ENCODE assay signal across 16 cellular contexts in genomic region chr7:43680736-43681135, GRCh38.
"Had no signal": no experiment of that assay in that cellular context is flagged by ENCODE, and none has a peak within 500 bp of the region (broad histone marks: within the 10 kb centered on the region; RNA-seq: fewer than 3 reads in every experiment).

No MANE protein-coding gene starts in this region.

- H3K4me3 Mint-ChIP-seq: activated T-helper 1 cell treated with anti-CD3 and anti-CD28 coated beads, Interleukin-12 subunit alpha, Interleukin-12 subunit beta, Interleukin-2, Interleukin-4 antibody, amounts not matched to agents 30 ng/mL and 10 ng/mL and 1 ng/mL, durations not matched to agents 14 hours and 24 hours and 36 hours; effector memory CD8-positive, alpha-beta T cell had no signal

- H3K27me3 Mint-ChIP-seq: effector memory CD8-positive, alpha-beta T cell had no signal

- H3K27ac ChIP-seq: epithelial cell of prostate, SJSA1, upper lobe of right lung had no signal

- H3K36me3 ChIP-seq: SJSA1, upper lobe of right lung had no signal

- H3K4me3 ChIP-seq: lung, SJSA1, upper lobe of right lung had no signal

- H3K27me3 ChIP-seq: SJSA1, upper lobe of right lung had no signal

- ATAC-seq: effector memory CD8-positive, alpha-beta T cell; left cardiac atrium; stimulated activated naive CD8-positive, alpha-beta T cell treated with anti-CD3 and anti-CD28 coated beads, Interleukin-15, Interleukin-2, amounts not matched to agents 100 U/mL and 50 U/mL, for 24 hours; upper lobe of right lung had no signal

- DNase-seq: activated CD8-positive, alpha-beta memory T cell treated with anti-CD3 and anti-CD28 coated beads, Interleukin-2, amount 50 U/mL, for 48 hours; activated naive CD4-positive, alpha-beta T cell; dermis blood vessel endothelial cell; effector memory CD8-positive, alpha-beta T cell; foreskin melanocyte; left cardiac atrium; midbrain; stimulated activated CD4-positive, alpha-beta T cell treated with anti-CD3 and anti-CD28 coated beads, Interleukin-15, amount 100 ng/mL, for 24 hours; stimulated activated CD4-positive, alpha-beta T cell treated with anti-CD3 and anti-CD28 coated beads, Interleukin-4, amount 100 ng/mL, for 1 hour; stimulated activated naive CD8-positive, alpha-beta T cell treated with anti-CD3 and anti-CD28 coated beads, Interleukin-15, Interleukin-2, amounts not matched to agents 100 U/mL and 50 U/mL, for 24 hours; T-helper 9 cell; upper lobe of right lung had no signal

- H3K9me3 ChIP-seq: SJSA1, upper lobe of right lung had no signal

- H3K9me3 Mint-ChIP-seq: effector memory CD8-positive, alpha-beta T cell had no signal
